Comparison of ENCODE assay signal across 8 cellular contexts in genomic region chr20:58980711-58981563, GRCh38. TPM values are rescaled to one million over a fixed set of nuclear protein-coding genes. Genes with fewer than 3 reads are reported as not detected.
A peak's percentile ranks its signal among the peaks of the same experiment; 100 is the strongest.
DNase-seq lines count a peak whose midpoint lies in the region; ATAC-seq and TF ChIP-seq lines count a peak whose summit lies in the region.

Gene NELFCD, plus strand, starts transcription at chr20:58981256. Its CDS starts 54 bp downstream, at chr20:58981310.

- peaks cover 4 to 21% of the 10 kb centered on the region in 2 donors for H3K4me1 ChIP-seq in adrenal gland (replicated peaks in 1 of 2)
- peaks cover 25 to 29% (median 28%) of the 10 kb centered on the region in 4 donors for H3K4me1 ChIP-seq in upper lobe of left lung

- intact Hi-C loops in adrenal gland (cut with DNase I) (loop anchor here (5.0 to 10.0 kb wide), 3 partner anchors 54 to 106 kb away; partner anchors contain the start of gene ATP5F1E (in 1 of the 2)), left cardiac atrium (cut with DNase I) (loop anchor here in 1 of 2 donors (10.0 kb wide), 1 partner anchor 86 kb away; no protein-coding TSS in a partner anchor), posterior vena cava (cut with DNase I) (loop anchor here in 1 of 2 donors (10.0 kb wide), 1 partner anchor 86 kb away; no protein-coding TSS in a partner anchor)

- H3K36me3 ChIP-seq in adrenal gland (replicated peaks in 1 of 2) (peaks cover 0 to 2% of the 10 kb centered on the region in 2 donors), upper lobe of left lung (peaks cover 0 to 3% (median 0%) of the 10 kb centered on the region in 4 donors)

- peak within 1 kb of the TSS; percentile 93 for H3K4me3 ChIP-seq in GM12864 (ENCODE audit: low read depth, low read length)
- H3K4me3 ChIP-seq in adrenal gland = peak within 1 kb of the TSS; percentile 36 to 99 (median 67)
- peak within 1 kb of the TSS; percentile 68 to 96 (median 82) for H3K4me3 ChIP-seq in upper lobe of left lung

- TF ChIP-seq CTCF in GM12864 (IDR thresholded peaks at IDR 0.05; ENCODE audit: low read depth, low read length, missing control alignments) (no peak), adrenal gland (IDR thresholded peaks at IDR 0.05) (no peak), upper lobe of left lung (IDR thresholded peaks at IDR 0.05) (peak in 1 of 6 experiments; percentile 8)

- H3K27ac ChIP-seq in adrenal gland (peak within 1 kb of the TSS in 3 of 5 donors; percentile 53 to 92 (median 58)), upper lobe of left lung (peak within 1 kb of the TSS; percentile 67 to 93 (median 80))

- 7 to 26% (median 10%) methylated on average over 24 to 93 of the region's 102 CpGs for WGBS in adrenal gland, 4 donors
- 12 to 29% methylated on average over 9 to 63 of the region's 102 CpGs for WGBS in upper lobe of left lung, 2 donors

- ATAC-seq in HG02642 (IDR thresholded peaks at IDR 0.05; ENCODE audit: poor library complexity, unreplicated experiment) (peak; percentile 86), left cardiac atrium (peak; percentile 93 to 96), upper lobe of left lung (ENCODE audit: low FRiP score in 2 of 2) (peak; percentile 91 to 97)

- H3K27me3 ChIP-seq in adrenal gland = no peaks in the 10 kb centered on the region
- H3K27me3 ChIP-seq in upper lobe of left lung = no peaks in the 10 kb centered on the region

- DNase-seq in GM12864 (ENCODE audit: low read depth) (no peak), NCI-H128 (lab: John Stamatoyannopoulos, UW; ENCODE audit: unreplicated experiment) (peak; percentile 54), T-helper 1 cell (peak; percentile 80 to 90 (median 82)), adrenal gland (peak; percentile 78 to 91 (median 86)), left cardiac atrium (peak; percentile 86), posterior vena cava (ENCODE audit: low spot score) (peak; percentile 95), upper lobe of left lung (peak; percentile 87 to 99)

- H3K9me3 ChIP-seq in adrenal gland (replicated peaks in 1 of 3) (no peaks in the 10 kb centered on the region), upper lobe of left lung (peaks cover 0 to 5% (median under 1%) of the 10 kb centered on the region in 4 donors)

- peak; percentile 31 to 57 for TF ChIP-seq POLR2A in adrenal gland (IDR thresholded peaks at IDR 0.05)
- peak in 1 of 4 donors; percentile 79 for TF ChIP-seq POLR2A in upper lobe of left lung (IDR thresholded peaks at IDR 0.05)

- TF ChIP-seq EP300 in upper lobe of left lung (IDR thresholded peaks at IDR 0.05) = no peak

RNA-seq across cellular contexts. Expression of gene NELFCD, which starts in this region (rescaled TPM):
- total RNA-seq in adrenal gland (10 to 100 TPM; 47.1 to 82.8 (median 64.1) TPM), left cardiac atrium (10 to 100 TPM; 28.7 to 34.1 TPM), posterior vena cava (10 to 100 TPM; 25.9 to 28.2 TPM), upper lobe of left lung (10 to 100 TPM; 42.3 to 99.5 (median 48.7) TPM)
- 100 to 1,000 TPM in 1 of 3 donors, 10 to 100 TPM in 2; 78.3 to 107 (median 85.7) TPM for polyA plus RNA-seq in adrenal gland
